Comparison of ENCODE assay signal across 17 cellular contexts in the genomic region with DNA sequence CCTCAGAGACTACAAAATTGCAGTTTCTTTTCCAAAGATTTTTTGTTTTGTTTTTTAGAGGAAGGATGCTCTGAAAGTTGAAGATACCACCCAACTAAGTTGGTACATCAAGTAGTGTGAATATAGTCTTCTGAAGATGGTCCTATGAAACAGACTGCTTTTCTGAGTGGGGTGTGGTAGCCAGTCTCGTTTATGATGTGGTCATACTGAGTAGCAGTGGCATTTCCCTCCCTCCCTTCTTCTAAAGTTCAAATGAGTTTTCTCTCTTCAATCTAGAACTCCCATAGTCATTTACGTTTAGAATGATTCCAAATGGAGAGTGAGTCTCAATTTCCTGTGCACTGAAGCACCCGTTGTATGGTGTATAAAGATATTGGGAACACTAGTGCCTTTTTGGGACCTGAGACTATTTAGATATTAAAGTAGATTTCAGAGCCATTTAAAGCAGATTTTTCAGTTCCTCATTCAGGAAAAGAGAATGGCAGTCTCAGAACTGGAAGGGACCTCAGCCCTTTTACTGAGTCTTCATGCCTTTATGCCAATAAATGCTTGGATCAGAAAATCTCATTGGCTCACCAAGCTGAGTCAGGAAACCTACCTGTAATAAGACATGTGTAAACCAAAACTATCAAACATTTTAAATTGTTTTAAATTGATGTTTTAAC.
DNase-seq lines count a peak whose midpoint lies in the region; ATAC-seq, FAIRE-seq and TF ChIP-seq lines count a peak whose summit lies in the region.
"Had no signal": no experiment of that assay in that cellular context is flagged by ENCODE, and none has a peak within 500 bp of the region (broad histone marks: within the 10 kb centered on the region; RNA-seq: fewer than 3 reads in every experiment).

No MANE protein-coding gene starts in this region.

- DNase-seq in left ventricle myocardium inferior (no peak), Right ventricle myocardium superior (no peak), astrocyte (ENCODE audit: low read depth) (no peak), mesothelial cell of epicardium (ENCODE audit: low spot score in 2 of 2, unreplicated experiment in 2 of 2) (no peak), D341Med (ENCODE audit: low spot score) (no peak), NCI-H510A (lab: John Stamatoyannopoulos, UW) (no peak)
- DNase-seq: 8988T; CD4-positive, alpha-beta memory T cell; DMS79 treated with DMSO at 0.1 percent for 48 hours; GF-D8; GM23248 had no signal

- H3K79me2 ChIP-seq in astrocyte (ENCODE audit: insufficient read depth, low read length), result no peaks in the 10 kb centered on the region

- TF ChIP-seq CTCF in left ventricle myocardium inferior (IDR thresholded peaks at IDR 0.05; ENCODE audit: borderline replicate concordance), result no peak
- TF ChIP-seq CTCF in astrocyte (IDR thresholded peaks at IDR 0.05; ENCODE audit: insufficient read depth, low read depth, low read length), result no peak
- TF ChIP-seq CTCF in mesothelial cell of epicardium (IDR thresholded peaks at IDR 0.05; ENCODE audit: unreplicated experiment), result no peak

- H3K4me1 Mint-ChIP-seq in astrocyte (ENCODE audit: low read depth, unreplicated experiment), result no peaks in the 10 kb centered on the region
- H3K4me1 Mint-ChIP-seq in mesothelial cell of epicardium, result peaks cover 59% of the 10 kb centered on the region
- H3K4me1 Mint-ChIP-seq: CD14-positive monocyte had no signal

- no peak overlapping the region for H3K27ac Mint-ChIP-seq in astrocyte (ENCODE audit: unreplicated experiment)
- peak overlapping the region; percentile 84 for H3K27ac Mint-ChIP-seq in mesothelial cell of epicardium
- H3K27ac Mint-ChIP-seq: CD14-positive monocyte; CD4-positive, alpha-beta memory T cell had no signal

- H3K36me3 Mint-ChIP-seq in astrocyte (ENCODE audit: low read depth, unreplicated experiment), result peaks cover 2% of the 10 kb centered on the region
- peaks cover 13% of the 10 kb centered on the region for H3K36me3 Mint-ChIP-seq in mesothelial cell of epicardium

- H4K20me1 ChIP-seq in astrocyte (ENCODE audit: insufficient read depth, low read length), result no peaks in the 10 kb centered on the region
- H4K20me1 ChIP-seq: BLaER1 had no signal

- no peak overlapping the region for H2AFZ ChIP-seq in astrocyte (ENCODE audit: low read depth, low read length)
- H2AFZ ChIP-seq: GM23248 had no signal

- FAIRE-seq in astrocyte (lab: Jason Lieb, UNC), result peak; percentile 60
- FAIRE-seq: GM19239 had no signal

- H3K9ac ChIP-seq in astrocyte (ENCODE audit: low read length), result no peak overlapping the region
- H3K9ac ChIP-seq: BLaER1, GM23248 had no signal

- H3K27me3 ChIP-seq in left ventricle myocardium inferior (ENCODE audit: low read depth) (no peaks in the 10 kb centered on the region), astrocyte (ENCODE audit: insufficient read depth, low read length) (no peaks in the 10 kb centered on the region)
- H3K27me3 ChIP-seq: BLaER1 had no signal

- no peak overlapping the region for H3K4me3 Mint-ChIP-seq in astrocyte (ENCODE audit: unreplicated experiment)
- H3K4me3 Mint-ChIP-seq in mesothelial cell of epicardium, result no peak overlapping the region
- H3K4me3 Mint-ChIP-seq: CD14-positive monocyte; CD4-positive, alpha-beta memory T cell had no signal

- H3K36me3 ChIP-seq in left ventricle myocardium inferior (no peaks in the 10 kb centered on the region), astrocyte (ENCODE audit: insufficient read depth, low read length) (no peaks in the 10 kb centered on the region)
- H3K36me3 ChIP-seq: BLaER1, HAP-1 had no signal

- H3K27me3 Mint-ChIP-seq in astrocyte (ENCODE audit: low read depth, unreplicated experiment) (no peaks in the 10 kb centered on the region), mesothelial cell of epicardium (ENCODE audit: low read depth) (no peaks in the 10 kb centered on the region)
- H3K27me3 Mint-ChIP-seq: CD4-positive, alpha-beta memory T cell had no signal

- no peaks in the 10 kb centered on the region for H3K9me3 ChIP-seq in left ventricle myocardium inferior (replicated peaks)
- no peaks in the 10 kb centered on the region for H3K9me3 ChIP-seq in astrocyte (ENCODE audit: insufficient read depth, low read depth, low read length)
- H3K9me3 ChIP-seq: BLaER1, HAP-1 had no signal

- H3K27ac ChIP-seq in left ventricle myocardium inferior (replicated peaks) (peak overlapping the region; percentile 25), astrocyte (ENCODE audit: low read depth, low read length) (no peak overlapping the region)
- H3K27ac ChIP-seq: BLaER1, HL-60 had no signal

- no peaks in the 10 kb centered on the region for H3K9me3 Mint-ChIP-seq in astrocyte (ENCODE audit: unreplicated experiment)
- no peaks in the 10 kb centered on the region for H3K9me3 Mint-ChIP-seq in mesothelial cell of epicardium
- H3K9me3 Mint-ChIP-seq: CD4-positive, alpha-beta memory T cell had no signal

- H3K4me3 ChIP-seq in left ventricle myocardium inferior (no peak overlapping the region), astrocyte (ENCODE audit: insufficient read depth, low read depth, low read length) (no peak overlapping the region)
- H3K4me3 ChIP-seq: BLaER1, GM23248, HAP-1 had no signal

- ATAC-seq in Right ventricle myocardium superior (ENCODE audit: poor library complexity) (no peak), HG02852 (IDR thresholded peaks at IDR 0.05; ENCODE audit: unreplicated experiment) (no peak)

- peaks cover 61% of the 10 kb centered on the region for H3K4me1 ChIP-seq in left ventricle myocardium inferior
- H3K4me1 ChIP-seq in astrocyte (ENCODE audit: insufficient read depth, low read length), result no peaks in the 10 kb centered on the region
- H3K4me1 ChIP-seq: BLaER1 had no signal

- intact Hi-C loops in left ventricle myocardium inferior (cut with micrococcal nuclease), result no loop called here
- intact Hi-C loops in Right ventricle myocardium superior (cut with DNase I), result no loop called here

- no peak overlapping the region for H3K4me2 ChIP-seq in astrocyte (ENCODE audit: low read length)
- H3K4me2 ChIP-seq: BLaER1 had no signal
